1 cellular context compared by ENCODE assay signal in the genomic region with DNA sequence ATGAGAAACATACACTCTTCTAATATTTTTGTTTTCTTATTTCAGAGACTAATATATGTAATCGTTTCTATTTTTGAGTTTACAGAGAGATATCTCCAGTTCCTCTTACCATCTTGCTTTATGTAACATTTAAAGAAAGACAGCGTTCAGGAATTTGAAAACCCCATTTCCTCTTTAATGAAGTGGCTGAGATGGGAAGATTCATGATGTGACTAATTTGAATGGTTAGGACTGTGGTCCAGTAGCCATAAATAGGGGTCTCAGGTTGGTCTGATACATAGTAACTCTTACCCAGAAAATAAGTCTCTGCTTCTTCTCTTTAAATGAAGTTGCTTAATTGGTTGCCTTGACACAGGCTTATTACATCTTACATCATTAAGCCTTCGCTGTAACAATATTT.
A peak's percentile ranks its signal among the peaks of the same experiment; 100 is the strongest.
TF ChIP-seq lines count a peak whose summit lies in the region.

No MANE protein-coding gene starts in this region.

TF ChIP-seq in K562, 482 proteins besides CTCF, POLR2A, EP300 and RAD21 (continued from another document):
- TF ChIP-seq RERE (CRISPR knock-in tag; IDR thresholded peaks at IDR 0.05; ENCODE audit: borderline replicate concordance) (no peak), RBFOX2 (IDR thresholded peaks at IDR 0.05; ENCODE audit: low read depth, low read length) (0 out of 2 replicates have a peak, but pooled peaks have one; percentile 14)
TF ChIP-seq in K562: peak in this region for 3.
